1 cellular context compared by ENCODE assay signal in the genomic region with DNA sequence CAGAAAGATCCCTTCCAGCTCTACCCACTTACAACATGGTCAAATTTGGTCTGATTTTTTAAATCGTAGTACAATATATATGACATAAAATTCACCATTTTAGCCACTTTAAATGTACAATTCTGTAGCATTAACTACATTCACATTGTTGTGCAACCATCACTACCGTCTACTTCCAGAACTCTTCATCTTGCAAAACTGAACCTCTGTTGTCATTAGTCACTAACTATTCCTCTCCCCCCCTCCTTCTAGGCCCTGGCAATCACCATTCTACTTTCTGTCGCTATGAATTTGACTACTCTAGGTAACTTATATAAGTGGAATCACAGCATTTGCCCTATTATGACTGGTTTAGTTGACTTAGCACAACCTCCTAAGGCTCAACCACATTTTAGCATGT.
TF ChIP-seq lines count a peak whose summit lies in the region.

No MANE protein-coding gene starts in this region.

TF ChIP-seq in K562, 482 proteins besides CTCF, POLR2A, EP300 and RAD21:
- TF ChIP-seq CEBPB (tag; IDR thresholded peaks at IDR 0.05) (peak; percentile 36; the same call in 1 of the 2 replicates), HNRNPLL (IDR thresholded peaks at IDR 0.05; ENCODE audit: low read depth, low read length, poor library complexity, severe bottlenecking) (no peak), CEBPG (CRISPR knock-in tag; IDR thresholded peaks at IDR 0.05) (no peak), CEBPG (tag; conservative IDR thresholded peaks at IDR 0.05 in 1 of 2, IDR thresholded peaks at IDR 0.05 in 1 of 2) (peak in 1 of 2 experiments; percentile 36; a peak in 1 of 4 replicates)
- TF ChIP-seq, protein P1, sequence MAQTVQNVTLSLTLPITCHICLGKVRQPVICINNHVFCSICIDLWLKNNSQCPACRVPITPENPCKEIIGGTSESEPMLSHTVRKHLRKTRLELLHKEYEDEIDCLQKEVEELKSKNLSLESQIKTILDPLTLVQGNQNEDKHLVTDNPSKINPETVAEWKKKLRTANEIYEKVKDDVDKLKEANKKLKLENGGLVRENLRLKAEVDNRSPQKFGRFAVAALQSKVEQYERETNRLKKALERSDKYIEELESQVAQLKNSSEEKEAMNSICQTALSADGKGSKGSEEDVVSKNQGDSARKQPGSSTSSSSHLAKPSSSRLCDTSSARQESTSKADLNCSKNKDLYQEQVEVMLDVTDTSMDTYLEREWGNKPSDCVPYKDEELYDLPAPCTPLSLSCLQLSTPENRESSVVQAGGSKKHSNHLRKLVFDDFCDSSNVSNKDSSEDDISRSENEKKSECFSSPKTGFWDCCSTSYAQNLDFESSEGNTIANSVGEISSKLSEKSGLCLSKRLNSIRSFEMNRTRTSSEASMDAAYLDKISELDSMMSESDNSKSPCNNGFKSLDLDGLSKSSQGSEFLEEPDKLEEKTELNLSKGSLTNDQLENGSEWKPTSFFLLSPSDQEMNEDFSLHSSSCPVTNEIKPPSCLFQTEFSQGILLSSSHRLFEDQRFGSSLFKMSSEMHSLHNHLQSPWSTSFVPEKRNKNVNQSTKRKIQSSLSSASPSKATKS (CRISPR knock-in tag; IDR thresholded peaks at IDR 0.05), result no peak
- TF ChIP-seq, protein P2, sequence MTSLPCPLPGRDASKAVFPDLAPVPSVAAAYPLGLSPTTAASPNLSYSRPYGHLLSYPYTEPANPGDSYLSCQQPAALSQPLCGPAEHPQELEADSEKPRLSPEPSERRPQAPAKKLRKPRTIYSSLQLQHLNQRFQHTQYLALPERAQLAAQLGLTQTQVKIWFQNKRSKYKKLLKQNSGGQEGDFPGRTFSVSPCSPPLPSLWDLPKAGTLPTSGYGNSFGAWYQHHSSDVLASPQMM (CRISPR knock-in tag; IDR thresholded peaks at IDR 0.05), result no peak
TF ChIP-seq in K562: peak in this region for 2.
